In genomic region chr5:51859624-51860023, GRCh38 we compare ENCODE assay signal across 1 cellular context.
TF ChIP-seq lines count a peak whose summit lies in the region.

No MANE protein-coding gene starts in this region.

TF ChIP-seq in H1, 55 proteins besides CTCF, POLR2A, EP300 and RAD21 (continued from another document):
- TF ChIP-seq ATF2 (IDR thresholded peaks at IDR 0.05; ENCODE audit: low read length) = no peak
- no peak for TF ChIP-seq EZH2 (IDR thresholded peaks at IDR 0.05; ENCODE audit: low read depth, low read length, severe bottlenecking)
- no peak for TF ChIP-seq SAP30 (IDR thresholded peaks at IDR 0.05; ENCODE audit: insufficient read depth, insufficient replicate concordance, low read length)
- no peak for TF ChIP-seq NANOG (IDR thresholded peaks at IDR 0.05; ENCODE audit: insufficient read depth, low read depth, low read length, poor library complexity, severe bottlenecking)
- no peak for TF ChIP-seq SRF (IDR thresholded peaks at IDR 0.05; ENCODE audit: low read depth, low read length)
- TF ChIP-seq JUND (IDR thresholded peaks at IDR 0.05; ENCODE audit: low read length) = no peak
- no peak for TF ChIP-seq SP2 (IDR thresholded peaks at IDR 0.05; ENCODE audit: low read length)
- no peak for TF ChIP-seq ATF3 (IDR thresholded peaks at IDR 0.05; ENCODE audit: insufficient read depth, low read depth, low read length)
- no peak for TF ChIP-seq CTBP2 (IDR thresholded peaks at IDR 0.05; ENCODE audit: borderline replicate concordance, insufficient read depth, insufficient read length, low read length)
- TF ChIP-seq SIRT6 (IDR thresholded peaks at IDR 0.05; ENCODE audit: low read length) = no peak
